8 cellular contexts compared by ENCODE assay signal in genomic region chr3:153595186-153595815, GRCh38.
DNase-seq lines count a peak whose midpoint lies in the region; ATAC-seq, FAIRE-seq and TF ChIP-seq lines count a peak whose summit lies in the region.

No MANE protein-coding gene starts in this region.

- H3K4me3 ChIP-seq in adrenal gland: no peak overlapping the region
- no peak overlapping the region for H3K4me3 ChIP-seq in kidney (ENCODE audit: low read length in 2 of 2)

- H3K27ac ChIP-seq in adrenal gland: no peak overlapping the region
- no peak overlapping the region for H3K27ac ChIP-seq in kidney (ENCODE audit: low read depth in 2 of 2, low read length in 2 of 2)

- H3K4me1 ChIP-seq in adrenal gland (replicated peaks in 1 of 2) (no peaks in the 10 kb centered on the region), kidney (ENCODE audit: control insufficient read depth in 1 of 2, insufficient read depth in 1 of 2, low read depth in 1 of 2, low read length in 2 of 2) (peaks cover 0 to 5% of the 10 kb centered on the region in 2 donors)

- no peaks in the 10 kb centered on the region for H3K9me3 ChIP-seq in adrenal gland (replicated peaks in 1 of 3)
- H3K9me3 ChIP-seq in kidney (ENCODE audit: control insufficient read depth in 1 of 2, low read length in 2 of 2): no peaks in the 10 kb centered on the region

- no peaks in the 10 kb centered on the region for H3K27me3 ChIP-seq in adrenal gland

- DNase-seq in NCI-H2081 (lab: John Stamatoyannopoulos, UW): peak; percentile 52 to 71
- no peak for DNase-seq in NCI-H2081 treated with DMSO at 0.1 percent for 48 hours (lab: John Stamatoyannopoulos, UW)
- DNase-seq in adrenal gland: no peak
- DNase-seq in kidney: no peak
- DNase-seq in superior temporal gyrus (ENCODE audit: extremely low spot score): no peak

- FAIRE-seq in kidney (lab: Jason Lieb, UNC): no peak

- H3K36me3 ChIP-seq in adrenal gland (replicated peaks in 1 of 2): no peaks in the 10 kb centered on the region
- H3K36me3 ChIP-seq in kidney (ENCODE audit: control insufficient read depth in 1 of 2, insufficient read depth in 2 of 2, low read length in 2 of 2): no peaks in the 10 kb centered on the region

- TF ChIP-seq CTCF in adrenal gland (IDR thresholded peaks at IDR 0.05) (peak in 5 of 6 experiments; percentile 16 to 46 (median 35)), kidney (IDR thresholded peaks at IDR 0.05; ENCODE audit: borderline replicate concordance, extremely low read depth, insufficient read depth) (peak; percentile 49)

- ATAC-seq in HG02870 (IDR thresholded peaks at IDR 0.05; ENCODE audit: unreplicated experiment) (no peak), GM21447 (IDR thresholded peaks at IDR 0.05; ENCODE audit: unreplicated experiment) (no peak)

- peak; percentile 62 for TF ChIP-seq RAD21 in Ishikawa (IDR thresholded peaks at IDR 0.05; ENCODE audit: low read depth)

- TF ChIP-seq POLR2A in adrenal gland (IDR thresholded peaks at IDR 0.05): no peak

- intact Hi-C loops in adrenal gland (cut with DNase I) (no loop called here), kidney (cut with DNase I) (no loop called here)

- no peak overlapping the region for H3K9ac ChIP-seq in kidney (ENCODE audit: low read length in 2 of 2)

- no peak for TF ChIP-seq EP300 in Ishikawa (IDR thresholded peaks at IDR 0.05; ENCODE audit: borderline replicate concordance)

TF ChIP-seq in Ishikawa, 13 proteins besides CTCF, POLR2A, EP300 and RAD21:
- TF ChIP-seq REST (IDR thresholded peaks at IDR 0.05; ENCODE audit: low read depth): no peak
- TF ChIP-seq NFIC (IDR thresholded peaks at IDR 0.05): no peak
- TF ChIP-seq USF1 (IDR thresholded peaks at IDR 0.05): no peak
- no peak for TF ChIP-seq YY1 (IDR thresholded peaks at IDR 0.05; ENCODE audit: low read depth)
- TF ChIP-seq TAF1 (IDR thresholded peaks at IDR 0.05; ENCODE audit: low read depth): no peak
- no peak for TF ChIP-seq TEAD4 (IDR thresholded peaks at IDR 0.05)
- no peak for TF ChIP-seq FOXM1 (IDR thresholded peaks at IDR 0.05; ENCODE audit: borderline replicate concordance, low read depth)
- no peak for TF ChIP-seq MAX (IDR thresholded peaks at IDR 0.05)
- TF ChIP-seq CREB1 (IDR thresholded peaks at IDR 0.05; ENCODE audit: low read depth): no peak
- TF ChIP-seq TCF12 (IDR thresholded peaks at IDR 0.05; ENCODE audit: low read depth): no peak
- TF ChIP-seq EGR1 (IDR thresholded peaks at IDR 0.05): no peak
- TF ChIP-seq ZBTB7A (IDR thresholded peaks at IDR 0.05; ENCODE audit: low read depth): no peak
- TF ChIP-seq CEBPB (IDR thresholded peaks at IDR 0.05): no peak

Comparison
In these comparisons a context has a peak if more than half of its experiments do, and no peak if none do; other contexts are left out.
1. DNase-seq: peak in NCI-H2081 (2 of 2); none in NCI-H2081 treated with DMSO at 0.1 percent for 48 hours (single experiment), adrenal gland (0 of 7), kidney (single experiment) and superior temporal gyrus (single experiment).